ENCODE assay signal across 10 cellular contexts in genomic region chr14:65879218-65880009, GRCh38.
DNase-seq lines count a peak whose midpoint lies in the region; ATAC-seq, FAIRE-seq and TF ChIP-seq lines count a peak whose summit lies in the region.
"Had no signal": no experiment of that assay in that cellular context is flagged by ENCODE, and none has a peak within 500 bp of the region (broad histone marks: within the 10 kb centered on the region; RNA-seq: fewer than 3 reads in every experiment).

No MANE protein-coding gene starts in this region.

- TF ChIP-seq POLR2A in GM12892 (IDR thresholded peaks at IDR 0.05; ENCODE audit: low read depth, low read length), result no peak

- H3K4me1 ChIP-seq in keratinocyte (ENCODE audit: control insufficient read depth, extremely low read depth, insufficient read depth, low read length), result peaks cover 4% of the 10 kb centered on the region
- H3K4me1 ChIP-seq: vagina had no signal

- FAIRE-seq in keratinocyte (lab: Jason Lieb, UNC), result peak; percentile 43
- FAIRE-seq in GM12892 (lab: Jason Lieb, UNC), result no peak

- H2AFZ ChIP-seq in keratinocyte (ENCODE audit: control insufficient read depth, low read length), result no peak overlapping the region

- H3K27ac ChIP-seq in keratinocyte (ENCODE audit: control insufficient read depth, insufficient read depth, low read length), result no peak overlapping the region
- H3K27ac ChIP-seq: vagina had no signal

- H3K27me3 ChIP-seq in keratinocyte (ENCODE audit: control insufficient read depth, extremely low read depth, insufficient read depth, low read length), result no peaks in the 10 kb centered on the region
- H3K27me3 ChIP-seq: vagina had no signal

- no peak overlapping the region for H3K9ac ChIP-seq in keratinocyte (ENCODE audit: control insufficient read depth, extremely low read depth, insufficient read depth, low read length)

- peak; percentile 61 for ATAC-seq in HG03097 (IDR thresholded peaks at IDR 0.05; ENCODE audit: low FRiP score, unreplicated experiment)
- no peak for ATAC-seq in HG03439 (IDR thresholded peaks at IDR 0.05; ENCODE audit: unreplicated experiment)

- no peak overlapping the region for H3K4me2 ChIP-seq in keratinocyte (ENCODE audit: control insufficient read depth, extremely low read depth, insufficient read depth, low read depth, low read length)

- H3K9me1 ChIP-seq in keratinocyte (ENCODE audit: control insufficient read depth, extremely low read depth, insufficient read depth, low read length), result no peaks in the 10 kb centered on the region

- no peaks in the 10 kb centered on the region for H4K20me1 ChIP-seq in keratinocyte (ENCODE audit: control insufficient read depth, extremely low read depth, insufficient read depth, low read length)

- no peaks in the 10 kb centered on the region for H3K79me2 ChIP-seq in keratinocyte (ENCODE audit: control insufficient read depth, insufficient read depth, low read length)

- dilution Hi-C loops in keratinocyte (cut with MboI; ENCODE audit: extremely low pct_ligation_motif_present, low sequenced_read_pairs), result no loop called here

- in situ Hi-C loops in Caki2 (cut with HindIII; ENCODE audit: low pct_unique_long_range_greater_than_20kb, low sequenced_read_pairs), result no loop called here

- H3K36me3 ChIP-seq in keratinocyte (ENCODE audit: control insufficient read depth in 2 of 2, extremely low read depth in 1 of 2, insufficient read depth in 2 of 2, low read length in 2 of 2), result no peaks in the 10 kb centered on the region
- H3K36me3 ChIP-seq: vagina had no signal

- no peak for TF ChIP-seq CTCF in keratinocyte (optimal IDR thresholded peaks at IDR 0.05 in 1 of 3, IDR thresholded peaks at IDR 0.05 in 1 of 3, conservative IDR thresholded peaks at IDR 0.05 in 1 of 3; ENCODE audit: extremely low read depth in 1 of 3, insufficient read depth in 2 of 3, low read length in 3 of 3)

- H3K9me3 ChIP-seq in keratinocyte (ENCODE audit: control insufficient read depth, low read depth, low read length), result no peaks in the 10 kb centered on the region
- H3K9me3 ChIP-seq: vagina had no signal

- H3K4me3 ChIP-seq in keratinocyte (ENCODE audit: control insufficient read depth in 2 of 3, extremely low read depth in 1 of 3, insufficient read depth in 2 of 3, low read depth in 1 of 3, low read length in 3 of 3), result no peak overlapping the region
- H3K4me3 ChIP-seq: vagina had no signal

- peak; percentile 72 for DNase-seq in Caki2 (ENCODE audit: low read depth)
- peak; percentile 24 to 58 for DNase-seq in SW 1271 (lab: John Stamatoyannopoulos, UW)
- DNase-seq in keratinocyte (ENCODE audit: low read depth, low spot score), result peak; percentile 1
- no peak for DNase-seq in stimulated activated CD4-positive, alpha-beta T cell treated with anti-CD3 and anti-CD28 coated beads, Interleukin-4, amount 100 ng/mL, for 24 hours
- no peak for DNase-seq in central memory CD4-positive, alpha-beta T cell
- no peak for DNase-seq in GM12892 (ENCODE audit: insufficient read length)
- DNase-seq: NCI-H2029 treated with DMSO at 0.1 percent for 48 hours had no signal

Comparison
In these comparisons a context has a peak if more than half of its experiments do, and no peak if none do; other contexts are left out.
1. DNase-seq: peak in Caki2 (single experiment), SW 1271 (2 of 2) and keratinocyte (single experiment); none in stimulated activated CD4-positive, alpha-beta T cell treated with anti-CD3 and anti-CD28 coated beads, Interleukin-4, amount 100 ng/mL, for 24 hours (single experiment), central memory CD4-positive, alpha-beta T cell (single experiment) and GM12892 (single experiment).